ENCODE assay signal across 15 cellular contexts in the genomic region with DNA sequence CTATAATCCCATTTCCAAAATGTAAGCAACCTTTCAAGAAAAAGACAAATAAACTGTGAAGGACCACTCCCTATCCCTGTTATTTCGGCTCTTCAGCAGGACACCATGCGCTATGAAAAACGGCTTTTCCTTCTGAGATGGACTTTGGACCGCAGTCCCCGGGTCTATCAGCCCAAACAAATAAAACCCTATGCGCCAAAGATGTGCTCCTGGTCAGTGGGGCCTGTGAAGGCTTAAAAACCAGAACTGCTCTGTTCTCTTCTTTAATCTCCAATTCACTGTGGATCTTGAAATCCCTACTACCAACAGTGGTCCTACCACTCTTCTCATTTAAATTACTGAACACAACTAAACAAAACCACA. TPM values are rescaled to one million over a fixed set of nuclear protein-coding genes. Genes with fewer than 3 reads are reported as not detected.
A peak's percentile ranks its signal among the peaks of the same experiment; 100 is the strongest.
DNase-seq lines count a peak whose midpoint lies in the region; ATAC-seq and TF ChIP-seq lines count a peak whose summit lies in the region.
"Had no signal": no experiment of that assay in that cellular context is flagged by ENCODE, and none has a peak within 500 bp of the region (broad histone marks: within the 10 kb centered on the region; RNA-seq: fewer than 3 reads in every experiment).

No MANE protein-coding gene starts in this region.

- H4K20me1 ChIP-seq in OCI-LY7 (ENCODE audit: insufficient read depth, low read length), result peaks cover 47% of the 10 kb centered on the region

- H3K27ac Mint-ChIP-seq in activated CD8-positive, alpha-beta memory T cell treated with anti-CD3 and anti-CD28 coated beads, Interleukin-2, amount 10 ng/mL, durations not matched to agents 7 days and 5 days, result peak overlapping the region; percentile 69
- peak overlapping the region; percentile 92 for H3K27ac Mint-ChIP-seq in stimulated activated naive B cell treated with anti-CD40 and anti-IgM and Interleukin-4, amounts not matched to agents 10 μg/mL and 1 μg/mL and 100 μg/mL, for 72 hours
- H3K27ac Mint-ChIP-seq: activated naive CD4-positive, alpha-beta T cell treated with anti-CD3 and anti-CD28 coated beads for 36 hours had no signal

- H3K27ac ChIP-seq in OCI-LY7 (ENCODE audit: low read depth, low read length, poor library complexity, severe bottlenecking) (peak overlapping the region; percentile 4), SJCRH30 (no peak overlapping the region)
- H3K27ac ChIP-seq: prostate gland, SK-N-MC had no signal

- H3K9me3 ChIP-seq in OCI-LY7 (ENCODE audit: low read length) (no peaks in the 10 kb centered on the region), SJCRH30 (replicated peaks) (no peaks in the 10 kb centered on the region)
- H3K9me3 ChIP-seq: left lung, prostate gland, suprapubic skin had no signal

- no TSS peak for BruUV-seq in OCI-LY7 (replicated peaks; lab: Mats Ljungman, UMichigan)

- no peaks in the 10 kb centered on the region for H3K27me3 ChIP-seq in SJCRH30
- H3K27me3 ChIP-seq: left lung, suprapubic skin had no signal

- intact Hi-C loops in OCI-LY7 (cut with micrococcal nuclease; ENCODE audit: unreplicated experiment), result no loop called here

- POLR2A ChIA-PET in OCI-LY7 (lab: Charles Lee), result interaction anchor here (1.2 kb wide), 1 partner anchor 25 kb away, joined by 4 read pairs; no protein-coding TSS in a partner anchor

- H3K9me2 ChIP-seq in OCI-LY7 (ENCODE audit: insufficient read depth, low read length), result no peaks in the 10 kb centered on the region

- peak overlapping the region; percentile 67; the same call in 1 of the 2 replicates for H3K4me2 ChIP-seq in OCI-LY7 (ENCODE audit: low read length)

- H3K4me1 ChIP-seq in OCI-LY7 (ENCODE audit: insufficient read depth, low read length, poor library complexity, severe bottlenecking) (peaks cover 79% of the 10 kb centered on the region), SJCRH30 (peaks cover 47% of the 10 kb centered on the region)
- H3K4me1 ChIP-seq: prostate gland had no signal

- no peak for TF ChIP-seq CTCF in OCI-LY7 (conservative IDR thresholded peaks at IDR 0.05; ENCODE audit: low read length)

- DNase-seq in activated CD8-positive, alpha-beta memory T cell treated with anti-CD3 and anti-CD28 coated beads, Interleukin-2, amount 10 ng/mL, durations not matched to agents 7 days and 5 days, result no peak
- DNase-seq in activated CD8-positive, alpha-beta memory T cell treated with anti-CD3 and anti-CD28 coated beads, Interleukin-2, amount 50 U/mL, for 4 hours, result no peak
- DNase-seq in OCI-LY7 (ENCODE audit: low spot score) (no peak), left lobe of liver (ENCODE audit: low spot score) (peak; percentile 64), NCI-H2227 treated with DMSO at 0.1 percent for 48 hours (lab: John Stamatoyannopoulos, UW) (no peak), EL (no peak), SJCRH30 (no peak)
- no peak for DNase-seq in stimulated activated naive B cell treated with anti-CD40 and anti-IgM and Interleukin-4, amounts not matched to agents 10 μg/mL and 1 μg/mL and 100 μg/mL, for 72 hours
- DNase-seq: activated naive CD4-positive, alpha-beta T cell treated with anti-CD3 and anti-CD28 coated beads for 36 hours; cortex of kidney; foreskin melanocyte; left lung had no signal

- H3K79me2 ChIP-seq in OCI-LY7 (ENCODE audit: insufficient read depth, low read depth, low read length), result peaks cover 99% of the 10 kb centered on the region

- no peak for ATAC-seq in activated CD8-positive, alpha-beta memory T cell treated with anti-CD3 and anti-CD28 coated beads, Interleukin-2, amount 10 ng/mL, durations not matched to agents 7 days and 5 days
- ATAC-seq in left lobe of liver, result peak; percentile 51
- no peak for ATAC-seq in stimulated activated naive B cell treated with anti-CD40 and anti-IgM and Interleukin-4, amounts not matched to agents 10 μg/mL and 1 μg/mL and 100 μg/mL, for 72 hours (replicated peaks)

- peaks cover 81% of the 10 kb centered on the region for H3K4me1 Mint-ChIP-seq in activated CD8-positive, alpha-beta memory T cell treated with anti-CD3 and anti-CD28 coated beads, Interleukin-2, amount 10 ng/mL, durations not matched to agents 7 days and 5 days
- peaks cover 54 to 95% of the 10 kb centered on the region in 2 donors for H3K4me1 Mint-ChIP-seq in stimulated activated naive B cell treated with anti-CD40 and anti-IgM and Interleukin-4, amounts not matched to agents 10 μg/mL and 1 μg/mL and 100 μg/mL, for 72 hours

- H3K4me3 ChIP-seq in OCI-LY7 (ENCODE audit: low read depth, low read length, poor library complexity, severe bottlenecking) (no peak overlapping the region), SJCRH30 (no peak overlapping the region)
- H3K4me3 ChIP-seq: left lung, prostate gland, SK-N-MC, suprapubic skin had no signal

- H3K36me3 ChIP-seq in OCI-LY7 (ENCODE audit: insufficient read depth, low read length), result peaks cover 27% of the 10 kb centered on the region; the same call in 1 of the 2 replicates
- H3K36me3 ChIP-seq in SJCRH30, result no peaks in the 10 kb centered on the region
- H3K36me3 ChIP-seq: left lung, prostate gland, suprapubic skin had no signal

- H3K9me3 Mint-ChIP-seq in activated CD8-positive, alpha-beta memory T cell treated with anti-CD3 and anti-CD28 coated beads, Interleukin-2, amount 10 ng/mL, durations not matched to agents 7 days and 5 days (ENCODE audit: low read depth), result no peaks in the 10 kb centered on the region
- H3K9me3 Mint-ChIP-seq in stimulated activated naive B cell treated with anti-CD40 and anti-IgM and Interleukin-4, amounts not matched to agents 10 μg/mL and 1 μg/mL and 100 μg/mL, for 72 hours, result no peaks in the 10 kb centered on the region
- H3K9me3 Mint-ChIP-seq: activated naive CD4-positive, alpha-beta T cell treated with anti-CD3 and anti-CD28 coated beads for 36 hours had no signal

- CTCF ChIA-PET in activated CD8-positive, alpha-beta memory T cell treated with anti-CD3 and anti-CD28 coated beads, Interleukin-2, amount 10 ng/mL, durations not matched to agents 7 days and 5 days (lab: Charles Lee), result interaction anchor here (1.2 kb wide), 1 partner anchor 49 kb away, joined by 3 read pairs; no protein-coding TSS in a partner anchor
- CTCF ChIA-PET in OCI-LY7 (lab: Charles Lee; ENCODE audit: unreplicated experiment), result no interaction called here

- H3K36me3 Mint-ChIP-seq in activated CD8-positive, alpha-beta memory T cell treated with anti-CD3 and anti-CD28 coated beads, Interleukin-2, amount 10 ng/mL, durations not matched to agents 7 days and 5 days, result peaks cover 13% of the 10 kb centered on the region
- peaks cover 28 to 55% of the 10 kb centered on the region in 2 donors for H3K36me3 Mint-ChIP-seq in stimulated activated naive B cell treated with anti-CD40 and anti-IgM and Interleukin-4, amounts not matched to agents 10 μg/mL and 1 μg/mL and 100 μg/mL, for 72 hours

- no peaks in the 10 kb centered on the region for H3K27me3 Mint-ChIP-seq in activated CD8-positive, alpha-beta memory T cell treated with anti-CD3 and anti-CD28 coated beads, Interleukin-2, amount 10 ng/mL, durations not matched to agents 7 days and 5 days
- no peaks in the 10 kb centered on the region for H3K27me3 Mint-ChIP-seq in stimulated activated naive B cell treated with anti-CD40 and anti-IgM and Interleukin-4, amounts not matched to agents 10 μg/mL and 1 μg/mL and 100 μg/mL, for 72 hours

- H3K4me3 Mint-ChIP-seq in activated CD8-positive, alpha-beta memory T cell treated with anti-CD3 and anti-CD28 coated beads, Interleukin-2, amount 10 ng/mL, durations not matched to agents 7 days and 5 days, result no peak overlapping the region
- peak overlapping the region in 1 of 2 donors; percentile 5 for H3K4me3 Mint-ChIP-seq in stimulated activated naive B cell treated with anti-CD40 and anti-IgM and Interleukin-4, amounts not matched to agents 10 μg/mL and 1 μg/mL and 100 μg/mL, for 72 hours
- H3K4me3 Mint-ChIP-seq: activated naive CD4-positive, alpha-beta T cell treated with anti-CD3 and anti-CD28 coated beads for 36 hours had no signal

- H2AFZ ChIP-seq in OCI-LY7 (ENCODE audit: low read length), result no peak overlapping the region

RNA-seq across cellular contexts. Expression of gene RAPGEF1, which starts 33.3 kb away (rescaled TPM):
- 100 to 1,000 TPM; 187 to 215 TPM for total RNA-seq in activated CD8-positive, alpha-beta memory T cell treated with anti-CD3 and anti-CD28 coated beads, Interleukin-2, amount 10 ng/mL, durations not matched to agents 7 days and 5 days
- 114 and 118 TPM in 2 replicates for total RNA-seq in OCI-LY7 (2014; rRNA removed; shearing (Covaris generic))
- total RNA-seq in OCI-LY7 (2022), result 243 and 277 TPM in 2 replicates
- total RNA-seq in left lobe of liver, result 36.9 TPM
- 78.5 and 82.0 TPM in 2 replicates for total RNA-seq in SJCRH30 (2014; rRNA removed; shearing (Covaris generic))
